In genomic region chr3:148800414-148800813, GRCh38 we compare ENCODE assay signal across 2 cellular contexts.
A peak's percentile ranks its signal among the peaks of the same experiment; 100 is the strongest.
TF ChIP-seq lines count a peak whose summit lies in the region.

No MANE protein-coding gene starts in this region.

TF ChIP-seq in HepG2, 621 proteins besides CTCF, POLR2A, EP300 and RAD21:
- TF ChIP-seq CREB3 (CRISPR knock-in tag; IDR thresholded peaks at IDR 0.05) (no peak), MAFF (IDR thresholded peaks at IDR 0.05; ENCODE audit: low read depth, low read length) (peak; percentile 23; the same call in 1 of the 2 replicates), MAFK (conservative IDR thresholded peaks at IDR 0.05 in 1 of 2, IDR thresholded peaks at IDR 0.05 in 1 of 2; ENCODE audit: low read length in 2 of 2) (peak in 1 of 2 experiments; percentile 69; a peak in 2 of 4 replicates), BORCS8-MEF2B (CRISPR knock-in tag; IDR thresholded peaks at IDR 0.05) (no peak)
TF ChIP-seq in HepG2: peak in this region for 2.

TF ChIP-seq in IMR-90, 13 proteins besides CTCF, POLR2A, EP300 and RAD21:
- peak; percentile 52; the same call in 1 of the 2 replicates for TF ChIP-seq MAFK (IDR thresholded peaks at IDR 0.05; ENCODE audit: low read depth, low read length)
- TF ChIP-seq ELK1 (IDR thresholded peaks at IDR 0.05; ENCODE audit: borderline replicate concordance, low read depth, low read length) = no peak
- TF ChIP-seq RFX5 (IDR thresholded peaks at IDR 0.05; ENCODE audit: low read depth, low read length) = no peak
- no peak for TF ChIP-seq MXI1 (IDR thresholded peaks at IDR 0.05; ENCODE audit: borderline replicate concordance, low read depth, low read length)
